ENCODE assay signal across 27 cellular contexts in genomic region chr1:244219802-244220201, GRCh38.
"Had no signal": no experiment of that assay in that cellular context is flagged by ENCODE, and none has a peak within 500 bp of the region (broad histone marks: within the 10 kb centered on the region; RNA-seq: fewer than 3 reads in every experiment).

No MANE protein-coding gene starts in this region.

- H3K9me3 Mint-ChIP-seq: effector memory CD8-positive, alpha-beta T cell had no signal

- H3K4me1 ChIP-seq: colonic mucosa, left lung, lower lobe of right lung had no signal

- H3K27ac Mint-ChIP-seq: dendritic cell treated with granulocyte-macrophage colony-stimulating factor and Interleukin-4, amounts not matched to agents 40 ng/mL and 50 ng/mL, for 4 days; effector memory CD8-positive, alpha-beta T cell; endodermal cell; mesothelial cell of epicardium had no signal

- H3K4me3 ChIP-seq: colonic mucosa, esophagus squamous epithelium, gastrocnemius medialis, heart right ventricle, left lung, lower lobe of right lung, mucosa of descending colon had no signal

- H3K9me3 ChIP-seq: colonic mucosa, esophagus squamous epithelium, gastrocnemius medialis, heart right ventricle, left lung, lower lobe of right lung, mucosa of descending colon had no signal

- H3K27ac ChIP-seq: colonic mucosa, epithelial cell of prostate, esophagus squamous epithelium, gastrocnemius medialis, heart right ventricle, left lung, lower lobe of right lung had no signal

- H3K36me3 Mint-ChIP-seq: mesothelial cell of epicardium had no signal

- H3K27me3 ChIP-seq: colonic mucosa, gastrocnemius medialis, left lung had no signal

- ATAC-seq: effector memory CD8-positive, alpha-beta T cell; esophagus mucosa; gastrocnemius medialis; heart right ventricle; left cardiac atrium; left lung; left ventricle myocardium superior; lower lobe of right lung; mucosa of descending colon had no signal

- FAIRE-seq: endometrium, islet of Langerhans, keratinocyte had no signal

- DNase-seq: colonic mucosa; cortex of kidney; effector CD8-positive, alpha-beta T cell; effector memory CD8-positive, alpha-beta T cell; endodermal cell; erythroblast; esophagus squamous epithelium; foreskin fibroblast; foreskin melanocyte; gastrocnemius medialis; glutamatergic neuron; head of caudate nucleus; heart right ventricle; hippocampal formation; left cardiac atrium; left lung; left ventricle myocardium superior; lower lobe of right lung; mesenchymal stem cell; mucosa of descending colon had no signal

- H3K4me3 Mint-ChIP-seq: dendritic cell treated with granulocyte-macrophage colony-stimulating factor and Interleukin-4, amounts not matched to agents 40 ng/mL and 50 ng/mL, for 4 days; effector memory CD8-positive, alpha-beta T cell; endodermal cell; mesothelial cell of epicardium had no signal

- H3K4me1 Mint-ChIP-seq: endodermal cell had no signal

- H3K27me3 Mint-ChIP-seq: dendritic cell treated with granulocyte-macrophage colony-stimulating factor and Interleukin-4, amounts not matched to agents 40 ng/mL and 50 ng/mL, for 4 days had no signal

- H3K36me3 ChIP-seq: colonic mucosa, esophagus squamous epithelium, gastrocnemius medialis, heart right ventricle, left lung, lower lobe of right lung had no signal
